Comparison of ENCODE assay signal across 8 cellular contexts in genomic region chrX:19739683-19740082, GRCh38.
DNase-seq lines count a peak whose midpoint lies in the region; ATAC-seq and TF ChIP-seq lines count a peak whose summit lies in the region.

No MANE protein-coding gene starts in this region.

- peak; percentile 38 for TF ChIP-seq CTCF in GM13976 (IDR thresholded peaks at IDR 0.05; ENCODE audit: borderline replicate concordance, control extremely low read depth, extremely low read depth, insufficient read depth, missing control alignments)
- peak; percentile 75 for TF ChIP-seq CTCF in fibroblast of mammary gland (conservative IDR thresholded peaks at IDR 0.05; ENCODE audit: control insufficient read depth, insufficient read depth, low read depth, low read length)
- TF ChIP-seq CTCF in osteoblast (IDR thresholded peaks at IDR 0.05; ENCODE audit: extremely low read depth, low read depth, low read length), result peak; percentile 72
- TF ChIP-seq CTCF in GM20000 (IDR thresholded peaks at IDR 0.05; ENCODE audit: extremely low read depth, missing control alignments), result no peak

- H3K9me3 Mint-ChIP-seq in activated T-cell treated with anti-CD3 and anti-CD28 coated beads, Interleukin-2, amount 50 U/mL, for 24 hours, result no peaks in the 10 kb centered on the region

- no peaks in the 10 kb centered on the region for H3K9me3 ChIP-seq in osteoblast (ENCODE audit: low read depth, low read length)

- no peaks in the 10 kb centered on the region for H3K27me3 ChIP-seq in osteoblast (ENCODE audit: insufficient read depth, low read length)

- no peaks in the 10 kb centered on the region for H3K4me1 ChIP-seq in osteoblast (ENCODE audit: insufficient read depth, low read length)

- peaks cover 74% of the 10 kb centered on the region for H3K4me1 Mint-ChIP-seq in activated T-cell treated with anti-CD3 and anti-CD28 coated beads, Interleukin-2, amount 50 U/mL, for 24 hours (ENCODE audit: low read depth)

- no peak for ATAC-seq in GM21447 (IDR thresholded peaks at IDR 0.05; ENCODE audit: unreplicated experiment)

- no peaks in the 10 kb centered on the region for H3K79me2 ChIP-seq in osteoblast (ENCODE audit: insufficient read depth, low read length)

- no peak overlapping the region for H3K27ac ChIP-seq in osteoblast (ENCODE audit: low read depth, low read length)

- peak; percentile 75 for DNase-seq in AG20443 (ENCODE audit: low spot score)
- peak; percentile 31 for DNase-seq in GM13976 (ENCODE audit: low spot score)
- DNase-seq in NCI-H82 treated with DMSO at 0.1 percent for 48 hours (lab: John Stamatoyannopoulos, UW; ENCODE audit: unreplicated experiment), result peak; percentile 25
- peak; percentile 57 for DNase-seq in activated T-cell treated with anti-CD3 and anti-CD28 coated beads, Interleukin-2, amount 50 U/mL, for 24 hours
- DNase-seq in fibroblast of mammary gland (ENCODE audit: low read depth), result peak; percentile 83
- DNase-seq in osteoblast (ENCODE audit: insufficient read length, low spot score, missing footprints), result peak; percentile 86
- no peak for DNase-seq in GM20000 (ENCODE audit: low spot score)

- H3K4me2 ChIP-seq in osteoblast (ENCODE audit: insufficient read depth, low read length), result no peak overlapping the region

- no peaks in the 10 kb centered on the region for H3K36me3 ChIP-seq in osteoblast (ENCODE audit: insufficient read depth, low read length)

- no peak overlapping the region for H2AFZ ChIP-seq in osteoblast (ENCODE audit: low read length)

- H3K36me3 Mint-ChIP-seq in activated T-cell treated with anti-CD3 and anti-CD28 coated beads, Interleukin-2, amount 50 U/mL, for 24 hours (ENCODE audit: low read depth), result peaks cover 36% of the 10 kb centered on the region

- H4K20me1 ChIP-seq in osteoblast (ENCODE audit: insufficient read depth, low read length), result no peaks in the 10 kb centered on the region

- no peak overlapping the region for H3K4me3 Mint-ChIP-seq in activated T-cell treated with anti-CD3 and anti-CD28 coated beads, Interleukin-2, amount 50 U/mL, for 24 hours

- H3K27me3 Mint-ChIP-seq in activated T-cell treated with anti-CD3 and anti-CD28 coated beads, Interleukin-2, amount 50 U/mL, for 24 hours, result peaks cover 16% of the 10 kb centered on the region

- H3K4me3 ChIP-seq in fibroblast of mammary gland (ENCODE audit: control insufficient read depth, low read depth, low read length) (no peak overlapping the region), osteoblast (ENCODE audit: insufficient read depth, low read length) (no peak overlapping the region)

- peak overlapping the region; percentile 56 for H3K27ac Mint-ChIP-seq in activated T-cell treated with anti-CD3 and anti-CD28 coated beads, Interleukin-2, amount 50 U/mL, for 24 hours

- in situ Hi-C loops in GM13976 (cut with MboI; ENCODE audit: low sequenced_read_pairs, unreplicated experiment), result no loop called here
